ENCODE assay signal across 8 cellular contexts in the genomic region with DNA sequence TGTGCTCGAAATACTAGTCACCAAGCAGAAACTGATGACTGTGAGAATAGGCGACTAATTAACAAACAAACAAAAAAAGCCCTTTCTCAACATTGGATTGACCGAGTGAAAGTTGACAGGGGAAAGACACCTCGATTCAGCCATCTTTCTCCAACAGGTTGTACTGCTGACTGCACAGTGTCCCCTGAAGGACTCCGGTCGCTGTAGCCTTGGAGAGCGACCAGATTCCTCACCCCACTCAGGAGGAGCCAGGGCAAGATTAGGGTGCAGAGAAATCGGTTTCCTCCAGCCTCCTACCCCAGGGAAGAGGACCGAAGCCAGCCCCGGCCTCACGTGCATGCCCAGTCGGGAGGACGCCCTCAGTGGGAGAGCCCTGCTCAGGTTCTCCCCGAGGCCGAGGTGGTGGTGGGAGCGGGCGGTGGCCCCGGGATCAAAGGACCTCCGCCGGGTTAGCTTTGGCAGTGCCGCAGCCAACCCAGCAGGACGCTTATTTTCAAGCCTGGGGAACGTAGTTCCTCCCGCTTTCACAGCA. TPM values are rescaled to one million over a fixed set of nuclear protein-coding genes. Genes with fewer than 3 reads are reported as not detected.
DNase-seq lines count a peak whose midpoint lies in the region; ATAC-seq, FAIRE-seq and TF ChIP-seq lines count a peak whose summit lies in the region.

No MANE protein-coding gene starts in this region.

- H3K4me1 ChIP-seq in PC-3 (ENCODE audit: insufficient read depth, low read length) (peaks cover 22% of the 10 kb centered on the region), GM12878 (ENCODE audit: control insufficient read depth, insufficient read depth, low read length) (no peaks in the 10 kb centered on the region), iPS-15b (ENCODE audit: control insufficient read depth, insufficient read depth, low read length) (peaks cover 9% of the 10 kb centered on the region), gastrocnemius medialis (peaks cover 19% of the 10 kb centered on the region in 2 donors)

- WGBS in GM12878 (ENCODE audit: insufficient coverage, insufficient replicate concordance, low lambda C conversion rate, missing lambda C conversion rate), result 2% methylated on average over 24 of the region's 24 CpGs

- intact Hi-C loops in PC-3 (cut with micrococcal nuclease), result loop anchor here (2.0 to 5.0 kb wide), 5 partner anchors 111 to 822 kb away; no protein-coding TSS in a partner anchor
- intact Hi-C loops in GM12878 (cut with micrococcal nuclease; ENCODE audit: unreplicated experiment), result loop anchor here (2.0 to 10.0 kb wide), 5 partner anchors 55 to 1142 kb away; a partner anchor contains a TSS
- intact Hi-C loops in gastrocnemius medialis (cut with DNase I; ENCODE audit: low total_unique reads), result loop anchor here (1.0 to 5.0 kb wide), 5 partner anchors 94 to 1691 kb away; a partner anchor contains a TSS

- no peaks in the 10 kb centered on the region for H3K9me3 ChIP-seq in PC-3 (ENCODE audit: low read length)
- no peaks in the 10 kb centered on the region for H3K9me3 ChIP-seq in GM12878 (replicated peaks; ENCODE audit: control insufficient read depth, insufficient read depth, low read length)
- H3K9me3 ChIP-seq in iPS-15b (ENCODE audit: control insufficient read depth, insufficient read depth, low read length), result no peaks in the 10 kb centered on the region
- no peaks in the 10 kb centered on the region for H3K9me3 ChIP-seq in gastrocnemius medialis

- no peak for TF ChIP-seq RAD21 in GM12878 (IDR thresholded peaks at IDR 0.05; ENCODE audit: insufficient read depth, low read depth, low read length)

- peak overlapping the region; percentile 97 for H3K9ac ChIP-seq in PC-3 (ENCODE audit: low read length)
- H3K9ac ChIP-seq in GM12878 (ENCODE audit: control insufficient read depth, insufficient read depth, low read length), result peak overlapping the region; percentile 95
- H3K9ac ChIP-seq in iPS-15b (ENCODE audit: low read depth, low read length), result peak overlapping the region; percentile 94

- H3K27ac ChIP-seq in PC-3 (ENCODE audit: low read length) (peak overlapping the region; percentile 85), GM12878 (ENCODE audit: control insufficient read depth, insufficient read depth) (peak overlapping the region; percentile 91), gastrocnemius medialis (peak overlapping the region; percentile 96 to 99 (median 98))

- H2AFZ ChIP-seq in PC-3 (ENCODE audit: low read length) (peak overlapping the region; percentile 93), GM12878 (ENCODE audit: control insufficient read depth, low read depth, low read length) (peak overlapping the region; percentile 88)

- H3K4me3 ChIP-seq in PC-3 (ENCODE audit: low read length) (peak overlapping the region; percentile 93), GM12878 (peak overlapping the region; percentile 98), iPS-15b (ENCODE audit: low read depth, low read length) (peak overlapping the region; percentile 88), gastrocnemius medialis (peak overlapping the region; percentile 89 to 98 (median 90))

- TF ChIP-seq CTCF in PC-3 (conservative IDR thresholded peaks at IDR 0.05; ENCODE audit: low read depth, low read length) (no peak), GM12878 (IDR thresholded peaks at IDR 0.05 in 2 of 3, conservative IDR thresholded peaks at IDR 0.05 in 1 of 3; ENCODE audit: control insufficient read depth in 2 of 3, extremely low read depth in 1 of 3, insufficient read depth in 1 of 3, low read depth in 3 of 3, low read length in 3 of 3) (no peak), gastrocnemius medialis (IDR thresholded peaks at IDR 0.05 in 4 of 5, conservative IDR thresholded peaks at IDR 0.05 in 1 of 5) (no peak)

- in situ Hi-C loops in GM12878 (cut with MboI) (loop anchor here (10.0 kb wide), 1 partner anchor 665 kb away; a partner anchor contains a TSS), gastrocnemius medialis (cut with MboI; ENCODE audit: low sequenced_read_pairs in 4 of 4) (loop anchor here in 1 of 4 donors (10.0 to 25.0 kb wide), 3 partner anchors 115 to 652 kb away; a partner anchor contains a TSS)

- H3K4me2 ChIP-seq in PC-3 (ENCODE audit: low read length) (peak overlapping the region; percentile 99), GM12878 (ENCODE audit: control insufficient read depth, insufficient read depth) (peak overlapping the region; percentile 60)

- FAIRE-seq in GM12878 (lab: Jason Lieb, UNC), result no peak

- CTCF ChIA-PET in PC-3 (lab: Charles Lee) (no interaction called here), GM12878 (lab: Yijun Ruan, JAX) (no interaction called here)

- H3F3A ChIP-seq in PC-3 (ENCODE audit: low read length, unreplicated experiment), result no peaks in the 10 kb centered on the region

- no peaks in the 10 kb centered on the region for H3K36me3 ChIP-seq in PC-3 (ENCODE audit: low read depth, low read length)
- no peaks in the 10 kb centered on the region for H3K36me3 ChIP-seq in GM12878 (ENCODE audit: control insufficient read depth in 2 of 2, insufficient read depth in 2 of 2, low read length in 1 of 2)
- H3K36me3 ChIP-seq in iPS-15b (ENCODE audit: control insufficient read depth, insufficient read depth, low read length), result no peaks in the 10 kb centered on the region
- no peaks in the 10 kb centered on the region for H3K36me3 ChIP-seq in gastrocnemius medialis

- no peak for TF ChIP-seq EP300 in GM12878 (IDR thresholded peaks at IDR 0.05; ENCODE audit: borderline replicate concordance in 1 of 2, control insufficient read depth in 1 of 2, low read depth in 2 of 2, low read length in 2 of 2)

- BruUV-seq in PC-3 (replicated peaks; lab: Mats Ljungman, UMichigan) (no TSS peak), GM12878 (replicated peaks; lab: Mats Ljungman, UMichigan) (no TSS peak)

- no peaks in the 10 kb centered on the region for H3K9me2 ChIP-seq in PC-3 (replicated peaks; ENCODE audit: low read length)

- DNase-seq in AG20443 (ENCODE audit: low spot score) (peak; percentile 54), PC-3 (peak; percentile 19), GM12878 (ENCODE audit: low read depth, low spot score) (no peak), gastrocnemius medialis (peak; percentile 20 to 34), DMS153 (lab: John Stamatoyannopoulos, UW) (no peak)

- TF ChIP-seq POLR2A in GM12878 (IDR thresholded peaks at IDR 0.05; ENCODE audit: low read depth, low read length) (0 out of 2 replicates have a peak, but pooled peaks have one; percentile 8), gastrocnemius medialis (IDR thresholded peaks at IDR 0.05) (no peak)

- ATAC-seq in GM19023 (IDR thresholded peaks at IDR 0.05; ENCODE audit: unreplicated experiment) (peak; percentile 19), HG03139 (IDR thresholded peaks at IDR 0.05; ENCODE audit: unreplicated experiment) (peak; percentile 8), PC-3 (peak; percentile 8), GM12878 (peak; percentile 42), gastrocnemius medialis (peak; percentile 20 to 28)

- H4K20me1 ChIP-seq in PC-3 (ENCODE audit: low read length), result peaks cover 11% of the 10 kb centered on the region; the same call in 1 of the 2 replicates
- no peaks in the 10 kb centered on the region for H4K20me1 ChIP-seq in GM12878 (ENCODE audit: control insufficient read depth, insufficient read depth)

- POLR2A ChIA-PET in PC-3 (lab: Charles Lee; ENCODE audit: unreplicated experiment), result no interaction called here
- POLR2A ChIA-PET in GM12878 (lab: Charles Lee), result interaction anchor here (0.6 to 1.9 kb wide), 4 partner anchors 11 to 828 kb away, joined by 3 to 6 read pairs (median 3); a partner anchor contains a TSS

- no peaks in the 10 kb centered on the region for H3K27me3 ChIP-seq in PC-3 (ENCODE audit: low read length)
- no peaks in the 10 kb centered on the region for H3K27me3 ChIP-seq in GM12878 (replicated peaks in 1 of 2; ENCODE audit: control insufficient read depth in 2 of 2, insufficient read depth in 2 of 2, low read length in 1 of 2)
- H3K27me3 ChIP-seq in iPS-15b (ENCODE audit: control insufficient read depth, insufficient read depth, low read length), result no peaks in the 10 kb centered on the region
- H3K27me3 ChIP-seq in gastrocnemius medialis, result no peaks in the 10 kb centered on the region

- H3K79me2 ChIP-seq in PC-3 (ENCODE audit: low read length), result peaks cover 51% of the 10 kb centered on the region
- H3K79me2 ChIP-seq in GM12878 (ENCODE audit: control insufficient read depth, insufficient read depth, low read length), result peaks cover 25% of the 10 kb centered on the region

- RAD21 ChIA-PET in GM12878 (lab: Charles Lee; ENCODE audit: unreplicated experiment), result interaction anchor here (1.0 to 3.1 kb wide), 4 partner anchors 13 to 223 kb away, joined by 3 to 16 read pairs (median 3); no protein-coding TSS in a partner anchor

- SMC1A ChIA-PET in GM12878 (lab: Charles Lee; ENCODE audit: uncharacterized antibody, unreplicated experiment), result interaction anchor here (0.9 to 1.2 kb wide), 2 partner anchors 29 to 57 kb away, joined by 3 read pairs; no protein-coding TSS in a partner anchor

TF ChIP-seq in GM12878, 131 proteins besides CTCF, POLR2A, EP300 and RAD21 (continues in another document):
- TF ChIP-seq MEF2A (IDR thresholded peaks at IDR 0.05; ENCODE audit: insufficient read depth, low read depth, low read length) (no peak), YY1 (IDR thresholded peaks at IDR 0.05; ENCODE audit: low read depth, low read length) (peak; percentile 53), BHLHE40 (IDR thresholded peaks at IDR 0.05; ENCODE audit: borderline replicate concordance in 1 of 2, low read depth in 2 of 2, low read length in 1 of 2) (peak; percentile 71 to 91), SIN3A (IDR thresholded peaks at IDR 0.05; ENCODE audit: low read depth, low read length) (0 out of 2 replicates have a peak, but pooled peaks have one; percentile 7), ATF7 (IDR thresholded peaks at IDR 0.05; ENCODE audit: low read depth) (0 out of 2 replicates have a peak, but pooled peaks have one; percentile 9)

RNA-seq across cellular contexts. Expression of a gene that starts 1.1 kb away (rescaled TPM):
- 19.0 and 31.1 TPM in 2 replicates for total RNA-seq in PC-3 (2014; rRNA removed)
- total RNA-seq in GM12878 (2013; cell fraction: nucleolus; rRNA removed), result 29.5 and 30.1 TPM in 2 replicates
- 16.7 and 20.8 TPM in 2 replicates for total RNA-seq in GM12878 (2014; rRNA removed)
- total RNA-seq in GM12878 (2014; rRNA removed; fragmentation: Illumina TruSeq; extraction: Trizol), result 23.8 and 24.0 TPM in 2 replicates
- 22.5 and 23.0 TPM in 2 replicates for total RNA-seq in GM12878 (2021)
- 7.7 TPM for polyA plus RNA-seq in GM12878 (2011; ENCODE audit: low read depth)
- 30.5 and 42.2 TPM in 2 replicates for polyA plus RNA-seq in GM12878 (2011; rRNA removed)
- 16.5 and 17.1 TPM in 2 replicates for polyA plus RNA-seq in GM12878 (2011; cell fraction: cytosol; rRNA removed)
- polyA plus RNA-seq in GM12878 (2011; cell fraction: nucleus; rRNA removed), result 15.7 and 17.2 TPM in 2 replicates
- polyA plus RNA-seq in GM12878 (2012), result 10.4 and 16.0 TPM in 2 replicates
- polyA plus RNA-seq in GM12878 (2014; fragmentation: Illumina TruSeq; extraction: Trizol), result 19.0 and 21.3 TPM in 2 replicates
- 10 to 100 TPM; 12.0 to 13.2 TPM for polyA plus RNA-seq in GM12878 (2014; fragmentation: Nextera tagmentation; extraction: Ambion mirVana)
- 17.5 and 18.5 TPM in 2 replicates for polyA plus RNA-seq in GM12878 (2014; rRNA removed)
- polyA plus RNA-seq in GM12878 (2016; fragmentation: Nextera tagmentation; extraction: Ambion mirVana), result 10 to 100 TPM; 25.3 to 26.5 TPM
- polyA minus RNA-seq in GM12878 (2011; rRNA and poly(A)+ RNA removed), result 36.7 and 56.3 TPM in 2 replicates
- 12.6 and 16.0 TPM in 2 replicates for polyA minus RNA-seq in GM12878 (2011; cell fraction: cytosol; rRNA and poly(A)+ RNA removed)
- polyA minus RNA-seq in GM12878 (2011; cell fraction: nucleus; rRNA and poly(A)+ RNA removed), result 23.7 and 48.8 TPM in 2 replicates
- total RNA-seq in gastrocnemius medialis, result 1 to 10 TPM; 5.9 to 8.6 (median 8.2) TPM

Comparison
In these comparisons a context has a peak if more than half of its experiments do, and no peak if none do; other contexts are left out.
1. DNase-seq: peak in AG20443 (single experiment), PC-3 (single experiment) and gastrocnemius medialis (2 of 2); none in GM12878 (single experiment) and DMS153 (single experiment).
2. Peak in every context shown above with its lines, with median percentiles within 50 percentile points of each other: ATAC-seq, H3K27ac ChIP-seq, H3K4me3 ChIP-seq and H3K9ac ChIP-seq.